Comparison of ENCODE assay signal across 6 cellular contexts in genomic region chr3:94482686-94483085, GRCh38.
"Had no signal": no experiment of that assay in that cellular context is flagged by ENCODE, and none has a peak within 500 bp of the region (broad histone marks: within the 10 kb centered on the region; RNA-seq: fewer than 3 reads in every experiment).

No MANE protein-coding gene starts in this region.

- H3K36me3 Mint-ChIP-seq: IgD-negative memory B cell had no signal

- H3K27me3 Mint-ChIP-seq: IgD-negative memory B cell had no signal

- H3K27ac Mint-ChIP-seq: H9, IgD-negative memory B cell had no signal

- H3K4me3 ChIP-seq: GM23248 had no signal

- H3K4me3 Mint-ChIP-seq: H9, IgD-negative memory B cell had no signal

- H3K27ac ChIP-seq: GM23248, KMS-11 had no signal

- H3K4me2 ChIP-seq: KMS-11 had no signal

- H3K4me1 Mint-ChIP-seq: IgD-negative memory B cell had no signal

- DNase-seq: GM23248, H9, HCEC 1CT, KBM-7 had no signal

- H2AFZ ChIP-seq: GM23248 had no signal
